Comparison of ENCODE assay signal across 8 cellular contexts in the genomic region with DNA sequence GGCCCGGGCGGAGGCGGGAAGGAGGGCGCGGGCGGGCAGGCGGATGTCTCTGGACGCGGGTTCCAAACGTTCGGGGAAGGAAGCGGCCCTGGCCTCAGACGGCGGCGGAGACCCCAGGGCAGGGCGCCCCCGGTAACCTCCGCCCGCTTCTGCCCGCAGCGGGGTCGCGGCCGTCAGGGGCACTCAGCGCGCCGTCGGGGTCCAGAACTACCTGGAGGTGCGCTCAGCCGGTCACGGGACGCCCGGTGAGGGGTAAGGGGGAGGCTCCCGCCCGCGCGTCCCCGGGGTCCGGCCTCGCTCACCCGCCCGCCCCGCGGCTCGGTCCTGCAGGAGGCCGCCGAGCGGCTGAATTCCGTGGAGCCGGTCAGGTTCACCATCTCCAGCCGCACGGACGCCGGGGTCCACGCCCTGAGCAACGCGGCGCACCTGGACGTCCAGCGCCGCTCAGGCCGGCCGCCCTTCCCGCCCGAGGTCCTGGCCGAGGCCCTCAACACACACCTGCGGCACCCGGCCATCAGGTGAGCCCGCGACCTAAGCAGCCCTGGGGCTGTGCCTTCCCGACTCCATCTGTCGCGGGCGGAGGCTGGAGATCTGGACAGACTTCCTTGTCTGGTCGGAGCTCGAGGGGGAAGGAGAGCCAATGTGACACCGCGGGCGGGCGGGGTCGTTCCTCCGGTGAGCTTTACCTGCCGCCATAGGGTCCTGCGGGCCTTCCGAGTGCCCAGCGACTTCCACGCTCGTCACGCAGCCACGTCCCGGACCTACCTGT. TPM values are rescaled to one million over a fixed set of nuclear protein-coding genes. Genes with fewer than 3 reads are reported as not detected.
DNase-seq lines count a peak whose midpoint lies in the region; ATAC-seq and TF ChIP-seq lines count a peak whose summit lies in the region.

No MANE protein-coding gene starts in this region.

- H3K9me3 Mint-ChIP-seq in activated CD8-positive, alpha-beta T cell treated with anti-CD3 and anti-CD28 coated beads, Interleukin-2, amount 10 ng/mL, durations not matched to agents 7 days and 5 days (ENCODE audit: insufficient read depth) = no peaks in the 10 kb centered on the region

- H3K27ac ChIP-seq in gastroesophageal sphincter (peak overlapping the region; percentile 93 to 97 (median 95)), prostate gland (peak overlapping the region; percentile 89 to 93)

- H3K36me3 Mint-ChIP-seq in activated CD8-positive, alpha-beta T cell treated with anti-CD3 and anti-CD28 coated beads, Interleukin-2, amount 10 ng/mL, durations not matched to agents 7 days and 5 days (ENCODE audit: low read depth) = peaks cover 16% of the 10 kb centered on the region

- no peaks in the 10 kb centered on the region for H3K27me3 ChIP-seq in gastroesophageal sphincter
- no peaks in the 10 kb centered on the region for H3K27me3 ChIP-seq in prostate gland (replicated peaks; ENCODE audit: insufficient read depth)

- H3K36me3 ChIP-seq in gastroesophageal sphincter (peaks cover 0 to 43% of the 10 kb centered on the region in 2 donors), prostate gland (peaks cover 0 to 27% of the 10 kb centered on the region in 2 donors)

- no peak for TF ChIP-seq EP300 in gastroesophageal sphincter (IDR thresholded peaks at IDR 0.05)

- peaks cover 23% of the 10 kb centered on the region for H3K4me1 Mint-ChIP-seq in activated CD8-positive, alpha-beta T cell treated with anti-CD3 and anti-CD28 coated beads, Interleukin-2, amount 10 ng/mL, durations not matched to agents 7 days and 5 days (ENCODE audit: low read depth)

- POLR2A ChIA-PET in activated CD8-positive, alpha-beta T cell treated with anti-CD3 and anti-CD28 coated beads, Interleukin-2, amount 10 ng/mL, durations not matched to agents 7 days and 5 days (lab: Charles Lee) = no interaction called here

- intact Hi-C loops in prostate gland (cut with DNase I) = loop anchor here (5.0 kb wide), 1 partner anchor 38 kb away; a partner anchor contains a TSS

- ATAC-seq in HG02981 (IDR thresholded peaks at IDR 0.05; ENCODE audit: unreplicated experiment) (peak; percentile 3), gastroesophageal sphincter (no peak), GM18858 (IDR thresholded peaks at IDR 0.05; ENCODE audit: unreplicated experiment) (no peak), GM18498 (IDR thresholded peaks at IDR 0.05; ENCODE audit: unreplicated experiment) (no peak)
- no peak for ATAC-seq in activated CD8-positive, alpha-beta T cell treated with anti-CD3 and anti-CD28 coated beads, Interleukin-2, amount 10 ng/mL, durations not matched to agents 7 days and 5 days

- WGBS in gastroesophageal sphincter (ENCODE audit: low coverage in 1 of 2), 2 donors = no CpG with 5 or more reads among the region's 91 CpGs
- WGBS in prostate gland = 3% methylated on average over 69 of the region's 91 CpGs

- no peaks in the 10 kb centered on the region for H3K9me3 ChIP-seq in gastroesophageal sphincter
- H3K9me3 ChIP-seq in prostate gland = no peaks in the 10 kb centered on the region

- peak overlapping the region; percentile 89 for H3K27ac Mint-ChIP-seq in activated CD8-positive, alpha-beta T cell treated with anti-CD3 and anti-CD28 coated beads, Interleukin-2, amount 10 ng/mL, durations not matched to agents 7 days and 5 days

- H3K4me1 ChIP-seq in gastroesophageal sphincter (peaks cover 2 to 59% (median 37%) of the 10 kb centered on the region in 3 donors), prostate gland (replicated peaks) (peaks cover 40% of the 10 kb centered on the region)

- CTCF ChIA-PET in activated CD8-positive, alpha-beta T cell treated with anti-CD3 and anti-CD28 coated beads, Interleukin-2, amount 10 ng/mL, durations not matched to agents 7 days and 5 days (lab: Charles Lee) = no interaction called here

- H3K4me3 ChIP-seq in gastroesophageal sphincter (peak overlapping the region; percentile 92 to 95), prostate gland (peak overlapping the region; percentile 79 to 97)

- H3K27me3 Mint-ChIP-seq in activated CD8-positive, alpha-beta T cell treated with anti-CD3 and anti-CD28 coated beads, Interleukin-2, amount 10 ng/mL, durations not matched to agents 7 days and 5 days (ENCODE audit: low read depth) = no peaks in the 10 kb centered on the region

- H3K4me3 Mint-ChIP-seq in activated CD8-positive, alpha-beta T cell treated with anti-CD3 and anti-CD28 coated beads, Interleukin-2, amount 10 ng/mL, durations not matched to agents 7 days and 5 days = peak overlapping the region; percentile 84

- TF ChIP-seq POLR2A in gastroesophageal sphincter (IDR thresholded peaks at IDR 0.05) (no peak), prostate gland (IDR thresholded peaks at IDR 0.05) (no peak)

- peak; percentile 37 for DNase-seq in DMS153 (lab: John Stamatoyannopoulos, UW)
- DNase-seq in DMS153 treated with DMSO at 0.1 percent for 48 hours (lab: John Stamatoyannopoulos, UW; ENCODE audit: unreplicated experiment) = no peak
- DNase-seq in activated CD8-positive, alpha-beta T cell treated with anti-CD3 and anti-CD28 coated beads, Interleukin-2, amount 10 ng/mL, durations not matched to agents 7 days and 5 days = no peak
- peak; percentile 35 for DNase-seq in prostate gland (ENCODE audit: low spot score)

- TF ChIP-seq CTCF in gastroesophageal sphincter (IDR thresholded peaks at IDR 0.05) = no peak
- TF ChIP-seq CTCF in prostate gland (IDR thresholded peaks at IDR 0.05) = no peak

RNA-seq across cellular contexts. Expression of a gene that starts 0.5 kb away (rescaled TPM):
- total RNA-seq in activated CD8-positive, alpha-beta T cell treated with anti-CD3 and anti-CD28 coated beads, Interleukin-2, amount 10 ng/mL, durations not matched to agents 7 days and 5 days = 10 to 100 TPM; 24.0 to 26.2 TPM
- total RNA-seq in gastroesophageal sphincter = 10 to 100 TPM; 12.5 to 24.2 (median 19.4) TPM
- 10 to 100 TPM; 30.6 to 36.9 TPM for total RNA-seq in prostate gland

RNA-seq across cellular contexts. Expression of a gene that starts 1.2 kb away (rescaled TPM):
- 10 to 100 TPM; 65.2 to 87.3 TPM for total RNA-seq in activated CD8-positive, alpha-beta T cell treated with anti-CD3 and anti-CD28 coated beads, Interleukin-2, amount 10 ng/mL, durations not matched to agents 7 days and 5 days
- 10 to 100 TPM; 35.6 to 74.7 (median 50.2) TPM for total RNA-seq in gastroesophageal sphincter
- 10 to 100 TPM; 43.2 to 58.6 TPM for total RNA-seq in prostate gland

RNA-seq across cellular contexts. Expression of a gene that starts 15.5 kb away (rescaled TPM):
- 100 to 1,000 TPM; 120 to 134 TPM for total RNA-seq in activated CD8-positive, alpha-beta T cell treated with anti-CD3 and anti-CD28 coated beads, Interleukin-2, amount 10 ng/mL, durations not matched to agents 7 days and 5 days
- total RNA-seq in gastroesophageal sphincter = 100 to 1,000 TPM in 1 of 4 donors, 10 to 100 TPM in 3; 62.0 to 119 (median 96.4) TPM
- total RNA-seq in prostate gland = 100 to 1,000 TPM in 1 of 2 donors, 10 to 100 TPM in 1; 97.3 to 178 TPM

RNA-seq across cellular contexts. Expression of a gene that starts 15.7 kb away (rescaled TPM):
- total RNA-seq in activated CD8-positive, alpha-beta T cell treated with anti-CD3 and anti-CD28 coated beads, Interleukin-2, amount 10 ng/mL, durations not matched to agents 7 days and 5 days = 10 to 100 TPM; 18.5 to 21.4 TPM
- total RNA-seq in gastroesophageal sphincter (10 to 100 TPM; 10.4 to 42.7 (median 30.1) TPM), prostate gland (10 to 100 TPM; 35.8 to 54.0 TPM)

RNA-seq across cellular contexts. Expression of a gene that starts 22.1 kb away (rescaled TPM):
- 1 to 10 TPM in 1 of 2 experiments, under 1 TPM in 1; 0.78 to 1.2 TPM for total RNA-seq in activated CD8-positive, alpha-beta T cell treated with anti-CD3 and anti-CD28 coated beads, Interleukin-2, amount 10 ng/mL, durations not matched to agents 7 days and 5 days
- total RNA-seq in gastroesophageal sphincter = under 1 TPM in 3 of 4 donors, not detected in 1; 0.12 to 0.54 (median 0.40) TPM
- under 1 TPM in 1 of 2 donors, not detected in 1; 0.80 TPM for total RNA-seq in prostate gland

Comparison
In these comparisons a context has a peak if more than half of its experiments do, and no peak if none do; other contexts are left out.
1. DNase-seq: peak in DMS153 (single experiment) and prostate gland (single experiment); none in DMS153 treated with DMSO at 0.1 percent for 48 hours (single experiment) and activated CD8-positive, alpha-beta T cell treated with anti-CD3 and anti-CD28 coated beads, Interleukin-2, amount 10 ng/mL, durations not matched to agents 7 days and 5 days (single experiment).